In the genomic region with DNA sequence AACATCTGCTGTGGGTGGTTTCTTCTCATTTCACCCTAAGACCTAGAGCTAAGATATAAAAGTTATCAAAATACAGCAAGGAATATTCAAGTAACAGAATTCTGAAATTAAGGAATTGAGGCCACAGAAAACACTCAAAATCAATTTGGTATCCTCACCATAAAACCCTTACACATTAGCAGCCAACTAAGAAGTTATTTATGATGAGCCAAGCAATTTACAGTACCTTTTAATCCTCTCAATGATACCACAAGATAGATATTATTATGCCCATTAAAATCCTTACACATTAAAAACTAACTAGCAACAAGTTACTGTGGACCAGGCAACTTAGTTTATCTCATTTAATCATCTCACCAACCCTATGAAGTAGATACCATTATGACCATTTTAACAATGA, we compare ENCODE assay signal across 20 cellular contexts.
"Had no signal": no experiment of that assay in that cellular context is flagged by ENCODE, and none has a peak within 500 bp of the region (broad histone marks: within the 10 kb centered on the region; RNA-seq: fewer than 3 reads in every experiment).

No MANE protein-coding gene starts in this region.

- H3K9me3 ChIP-seq: breast epithelium, SJSA1 had no signal

- H3K4me1 ChIP-seq: breast epithelium, SJSA1 had no signal

- H3K36me3 ChIP-seq: breast epithelium, SJSA1 had no signal

- H3K9me3 Mint-ChIP-seq: activated CD4-positive, alpha-beta memory T cell treated with anti-CD3 and anti-CD28 coated beads for 36 hours; activated CD4-positive, alpha-beta T cell treated with anti-CD3 and anti-CD28 coated beads, Interleukin-2, amount 10 ng/mL, durations not matched to agents 7 days and 5 days; activated naive CD4-positive, alpha-beta T cell treated with anti-CD3 and anti-CD28 coated beads, Interleukin-2, amount 50 U/mL, for 24 hours; T-helper 1 cell treated with Interleukin-12 subunit alpha and Interleukin-12 subunit beta and Interleukin-4 antibody, amounts not matched to agents 30 μg/mL and 1 μg/mL, for 36 hours had no signal

- FAIRE-seq: RCC 7860, TTC549 had no signal

- H3K27me3 Mint-ChIP-seq: activated CD4-positive, alpha-beta memory T cell treated with anti-CD3 and anti-CD28 coated beads for 36 hours; activated CD4-positive, alpha-beta T cell treated with anti-CD3 and anti-CD28 coated beads, Interleukin-2, amount 10 ng/mL, durations not matched to agents 7 days and 5 days; activated naive CD4-positive, alpha-beta T cell treated with anti-CD3 and anti-CD28 coated beads, Interleukin-2, amount 50 U/mL, for 24 hours had no signal

- DNase-seq: activated CD4-positive, alpha-beta memory T cell treated with anti-CD3 and anti-CD28 coated beads for 36 hours; activated CD4-positive, alpha-beta T cell treated with anti-CD3 and anti-CD28 coated beads, Interleukin-2, amount 10 ng/mL, durations not matched to agents 7 days and 5 days; activated CD4-positive, CD25-positive, alpha-beta regulatory T cell; activated CD8-positive, alpha-beta memory T cell treated with anti-CD3 and anti-CD28 coated beads for 24 hours; activated T-cell treated with anti-CD3 and anti-CD28 coated beads, Interleukin-2, amount 50 U/mL, for 48 hours; aorta; caudate nucleus; KG1; NCI-H1092; NCI-H1417 treated with DMSO at 0.1 percent for 48 hours; NCI-H1694; NCI-H524; SHP77; T-helper 9 cell had no signal

- H3K4me3 ChIP-seq: breast epithelium, SJSA1 had no signal

- H3K27ac Mint-ChIP-seq: activated CD4-positive, alpha-beta memory T cell treated with anti-CD3 and anti-CD28 coated beads for 36 hours; activated CD4-positive, alpha-beta T cell treated with anti-CD3 and anti-CD28 coated beads, Interleukin-2, amount 10 ng/mL, durations not matched to agents 7 days and 5 days; activated naive CD4-positive, alpha-beta T cell treated with anti-CD3 and anti-CD28 coated beads, Interleukin-2, amount 50 U/mL, for 24 hours; T-helper 1 cell treated with Interleukin-12 subunit alpha and Interleukin-12 subunit beta and Interleukin-4 antibody, amounts not matched to agents 30 μg/mL and 1 μg/mL, for 36 hours had no signal

- H3K27me3 ChIP-seq: breast epithelium, SJSA1 had no signal

- H3K4me3 Mint-ChIP-seq: activated CD4-positive, alpha-beta memory T cell treated with anti-CD3 and anti-CD28 coated beads for 36 hours; activated CD4-positive, alpha-beta T cell treated with anti-CD3 and anti-CD28 coated beads, Interleukin-2, amount 10 ng/mL, durations not matched to agents 7 days and 5 days; activated naive CD4-positive, alpha-beta T cell treated with anti-CD3 and anti-CD28 coated beads, Interleukin-2, amount 50 U/mL, for 24 hours; T-helper 1 cell treated with Interleukin-12 subunit alpha and Interleukin-12 subunit beta and Interleukin-4 antibody, amounts not matched to agents 30 μg/mL and 1 μg/mL, for 36 hours had no signal

- H3K4me1 Mint-ChIP-seq: activated CD4-positive, alpha-beta T cell treated with anti-CD3 and anti-CD28 coated beads, Interleukin-2, amount 10 ng/mL, durations not matched to agents 7 days and 5 days had no signal

- H3K27ac ChIP-seq: breast epithelium, SJSA1 had no signal
